In the genomic region with DNA sequence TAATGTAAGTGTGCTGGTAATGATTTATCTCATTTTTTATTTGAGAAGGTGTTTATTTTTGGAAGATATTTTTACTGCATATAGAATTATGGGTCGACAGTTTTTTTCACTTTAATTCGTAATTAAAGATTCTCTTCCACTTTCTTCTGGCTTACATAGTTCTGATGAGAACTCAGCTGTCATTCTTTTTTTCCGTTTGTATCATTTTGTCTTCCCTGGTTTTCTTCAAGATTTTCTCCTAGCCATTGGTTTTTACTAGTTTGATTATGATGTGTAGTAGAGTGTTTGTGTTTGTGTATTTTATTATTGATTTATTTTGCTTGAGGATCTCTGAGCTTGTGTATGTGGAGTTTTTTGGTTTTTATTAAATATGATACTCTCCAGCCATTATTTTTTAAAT, we compare ENCODE assay signal across 1 cellular context.
TF ChIP-seq lines count a peak whose summit lies in the region.

No MANE protein-coding gene starts in this region.

TF ChIP-seq in K562, 482 proteins besides CTCF, POLR2A, EP300 and RAD21:
- TF ChIP-seq CBX3 (IDR thresholded peaks at IDR 0.05; ENCODE audit: borderline replicate concordance in 1 of 2, low read length in 2 of 2) (peak in 1 of 2 experiments; percentile 97; a peak in 2 of 3 replicates), ZNF384 (IDR thresholded peaks at IDR 0.05; ENCODE audit: low read depth, low read length) (no peak), SP2 (IDR thresholded peaks at IDR 0.05; ENCODE audit: extremely low read depth, low read depth, low read length, poor library complexity, severe bottlenecking) (no peak), CEBPB (tag; IDR thresholded peaks at IDR 0.05) (no peak), ZSCAN32 (CRISPR knock-in tag; IDR thresholded peaks at IDR 0.05) (no peak), TRIM28 (IDR thresholded peaks at IDR 0.05) (peak; percentile 96), ETV6 (IDR thresholded peaks at IDR 0.05; ENCODE audit: borderline replicate concordance in 1 of 2, low read depth in 2 of 2, low read length in 1 of 2) (no peak), ETV6 (CRISPR knock-in tag; IDR thresholded peaks at IDR 0.05; ENCODE audit: borderline replicate concordance) (no peak), ZNF699 (CRISPR knock-in tag; IDR thresholded peaks at IDR 0.05; ENCODE audit: insufficient replicate concordance) (no peak), ZNF785 (CRISPR knock-in tag; IDR thresholded peaks at IDR 0.05) (no peak), ZNF830 (CRISPR knock-in tag; IDR thresholded peaks at IDR 0.05) (no peak), ZEB2 (IDR thresholded peaks at IDR 0.05) (peak; percentile 21; the same call in 1 of the 2 replicates), MBD2 (IDR thresholded peaks at IDR 0.05; ENCODE audit: borderline replicate concordance, low read depth) (no peak), FOXM1 (IDR thresholded peaks at IDR 0.05; ENCODE audit: low read depth) (0 out of 2 replicates have a peak, but pooled peaks have one; percentile 25), FOXM1 (CRISPR knock-in tag; IDR thresholded peaks at IDR 0.05; ENCODE audit: low read depth) (no peak), SMARCC2 (IDR thresholded peaks at IDR 0.05; ENCODE audit: low read depth) (no peak), PCBP1 (IDR thresholded peaks at IDR 0.05; ENCODE audit: low read depth, low read length, poor library complexity, severe bottlenecking) (no peak), ZNF217 (CRISPR knock-in tag; IDR thresholded peaks at IDR 0.05) (no peak), CC2D1A (IDR thresholded peaks at IDR 0.05) (peak; percentile 51; the same call in 1 of the 2 replicates), CREB1 (IDR thresholded peaks at IDR 0.05) (no peak), CREB1 (CRISPR knock-in tag; IDR thresholded peaks at IDR 0.05) (no peak), TRIM24 (IDR thresholded peaks at IDR 0.05) (peak; percentile 64 to 75), CBX5 (IDR thresholded peaks at IDR 0.05; ENCODE audit: borderline replicate concordance, low read depth) (peak; percentile 80), ZNF24 (IDR thresholded peaks at IDR 0.05) (peak; percentile 64; the same call in 1 of the 2 replicates), NCOA1 (IDR thresholded peaks at IDR 0.05; ENCODE audit: low read depth) (no peak), FOXK2 (conservative IDR thresholded peaks at IDR 0.05 in 1 of 2, IDR thresholded peaks at IDR 0.05 in 1 of 2; ENCODE audit: low read depth in 2 of 2) (no peak), CXXC5 (CRISPR knock-in tag; IDR thresholded peaks at IDR 0.05) (no peak), SMAD1 (IDR thresholded peaks at IDR 0.05; ENCODE audit: low read depth, low read length, partially characterized antibody) (no peak), SREBF2 (CRISPR knock-in tag; IDR thresholded peaks at IDR 0.05) (no peak), RBBP5 (IDR thresholded peaks at IDR 0.05; ENCODE audit: borderline replicate concordance, insufficient read depth, low read length, poor library complexity, severe bottlenecking) (no peak), MEF2A (IDR thresholded peaks at IDR 0.05; ENCODE audit: control insufficient read depth, low read depth, low read length) (no peak), SRSF1 (IDR thresholded peaks at IDR 0.05; ENCODE audit: low read depth, low read length) (no peak), ARNT (IDR thresholded peaks at IDR 0.05) (peak in 1 of 2 experiments; percentile 46; a peak in 1 of 4 replicates)
- TF ChIP-seq, protein P1, sequence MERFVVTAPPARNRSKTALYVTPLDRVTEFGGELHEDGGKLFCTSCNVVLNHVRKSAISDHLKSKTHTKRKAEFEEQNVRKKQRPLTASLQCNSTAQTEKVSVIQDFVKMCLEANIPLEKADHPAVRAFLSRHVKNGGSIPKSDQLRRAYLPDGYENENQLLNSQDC (CRISPR knock-in tag; IDR thresholded peaks at IDR 0.05): no peak
- TF ChIP-seq, protein P2, sequence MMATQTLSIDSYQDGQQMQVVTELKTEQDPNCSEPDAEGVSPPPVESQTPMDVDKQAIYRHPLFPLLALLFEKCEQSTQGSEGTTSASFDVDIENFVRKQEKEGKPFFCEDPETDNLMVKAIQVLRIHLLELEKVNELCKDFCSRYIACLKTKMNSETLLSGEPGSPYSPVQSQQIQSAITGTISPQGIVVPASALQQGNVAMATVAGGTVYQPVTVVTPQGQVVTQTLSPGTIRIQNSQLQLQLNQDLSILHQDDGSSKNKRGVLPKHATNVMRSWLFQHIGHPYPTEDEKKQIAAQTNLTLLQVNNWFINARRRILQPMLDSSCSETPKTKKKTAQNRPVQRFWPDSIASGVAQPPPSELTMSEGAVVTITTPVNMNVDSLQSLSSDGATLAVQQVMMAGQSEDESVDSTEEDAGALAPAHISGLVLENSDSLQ (IDR thresholded peaks at IDR 0.05): peak; percentile 19; the same call in 1 of the 2 replicates
- TF ChIP-seq, protein P3, sequence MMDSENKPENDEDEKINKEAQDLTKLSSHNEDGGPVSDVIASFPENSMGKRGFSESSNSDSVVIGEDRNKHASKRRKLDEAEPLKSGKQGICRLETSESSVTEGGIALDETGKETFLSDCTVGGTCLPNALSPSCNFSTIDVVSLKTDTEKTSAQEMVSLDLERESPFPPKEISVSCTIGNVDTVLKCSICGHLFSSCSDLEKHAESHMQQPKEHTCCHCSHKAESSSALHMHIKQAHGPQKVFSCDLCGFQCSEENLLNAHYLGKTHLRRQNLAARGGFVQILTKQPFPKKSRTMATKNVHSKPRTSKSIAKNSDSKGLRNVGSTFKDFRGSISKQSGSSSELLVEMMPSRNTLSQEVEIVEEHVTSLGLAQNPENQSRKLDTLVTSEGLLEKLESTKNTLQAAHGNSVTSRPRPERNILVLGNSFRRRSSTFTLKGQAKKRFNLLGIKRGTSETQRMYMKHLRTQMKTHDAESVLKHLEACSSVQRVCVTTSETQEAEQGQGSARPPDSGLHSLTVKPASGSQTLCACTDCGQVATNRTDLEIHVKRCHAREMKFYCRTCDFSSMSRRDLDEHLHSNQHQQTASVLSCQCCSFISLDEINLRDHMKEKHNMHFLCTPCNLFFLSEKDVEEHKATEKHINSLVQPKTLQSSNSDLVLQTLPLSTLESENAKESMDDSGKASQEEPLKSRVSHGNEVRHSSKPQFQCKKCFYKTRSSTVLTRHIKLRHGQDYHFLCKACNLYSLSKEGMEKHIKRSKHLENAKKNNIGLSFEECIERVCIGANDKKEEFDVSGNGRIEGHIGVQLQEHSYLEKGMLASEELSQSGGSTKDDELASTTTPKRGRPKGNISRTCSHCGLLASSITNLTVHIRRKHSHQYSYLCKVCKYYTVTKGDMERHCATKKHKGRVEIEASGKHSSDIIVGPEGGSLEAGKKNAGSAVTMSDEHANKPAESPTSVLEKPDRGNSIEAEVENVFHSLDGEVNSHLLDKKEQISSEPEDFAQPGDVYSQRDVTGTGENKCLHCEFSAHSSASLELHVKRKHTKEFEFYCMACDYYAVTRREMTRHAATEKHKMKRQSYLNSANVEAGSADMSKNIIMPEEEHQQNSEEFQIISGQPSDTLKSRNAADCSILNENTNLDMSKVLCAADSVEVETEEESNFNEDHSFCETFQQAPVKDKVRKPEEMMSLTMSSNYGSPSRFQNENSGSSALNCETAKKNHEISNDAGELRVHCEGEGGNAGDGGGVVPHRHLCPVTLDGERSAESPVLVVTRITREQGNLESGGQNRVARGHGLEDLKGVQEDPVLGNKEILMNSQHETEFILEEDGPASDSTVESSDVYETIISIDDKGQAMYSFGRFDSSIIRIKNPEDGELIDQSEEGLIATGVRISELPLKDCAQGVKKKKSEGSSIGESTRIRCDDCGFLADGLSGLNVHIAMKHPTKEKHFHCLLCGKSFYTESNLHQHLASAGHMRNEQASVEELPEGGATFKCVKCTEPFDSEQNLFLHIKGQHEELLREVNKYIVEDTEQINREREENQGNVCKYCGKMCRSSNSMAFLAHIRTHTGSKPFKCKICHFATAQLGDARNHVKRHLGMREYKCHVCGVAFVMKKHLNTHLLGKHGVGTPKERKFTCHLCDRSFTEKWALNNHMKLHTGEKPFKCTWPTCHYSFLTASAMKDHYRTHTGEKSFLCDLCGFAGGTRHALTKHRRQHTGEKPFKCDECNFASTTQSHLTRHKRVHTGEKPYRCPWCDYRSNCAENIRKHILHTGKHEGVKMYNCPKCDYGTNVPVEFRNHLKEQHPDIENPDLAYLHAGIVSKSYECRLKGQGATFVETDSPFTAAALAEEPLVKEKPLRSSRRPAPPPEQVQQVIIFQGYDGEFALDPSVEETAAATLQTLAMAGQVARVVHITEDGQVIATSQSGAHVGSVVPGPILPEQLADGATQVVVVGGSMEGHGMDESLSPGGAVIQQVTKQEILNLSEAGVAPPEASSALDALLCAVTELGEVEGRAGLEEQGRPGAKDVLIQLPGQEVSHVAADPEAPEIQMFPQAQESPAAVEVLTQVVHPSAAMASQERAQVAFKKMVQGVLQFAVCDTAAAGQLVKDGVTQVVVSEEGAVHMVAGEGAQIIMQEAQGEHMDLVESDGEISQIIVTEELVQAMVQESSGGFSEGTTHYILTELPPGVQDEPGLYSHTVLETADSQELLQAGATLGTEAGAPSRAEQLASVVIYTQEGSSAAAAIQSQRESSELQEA (IDR thresholded peaks at IDR 0.05; ENCODE audit: low read depth): no peak
- TF ChIP-seq, protein P4, sequence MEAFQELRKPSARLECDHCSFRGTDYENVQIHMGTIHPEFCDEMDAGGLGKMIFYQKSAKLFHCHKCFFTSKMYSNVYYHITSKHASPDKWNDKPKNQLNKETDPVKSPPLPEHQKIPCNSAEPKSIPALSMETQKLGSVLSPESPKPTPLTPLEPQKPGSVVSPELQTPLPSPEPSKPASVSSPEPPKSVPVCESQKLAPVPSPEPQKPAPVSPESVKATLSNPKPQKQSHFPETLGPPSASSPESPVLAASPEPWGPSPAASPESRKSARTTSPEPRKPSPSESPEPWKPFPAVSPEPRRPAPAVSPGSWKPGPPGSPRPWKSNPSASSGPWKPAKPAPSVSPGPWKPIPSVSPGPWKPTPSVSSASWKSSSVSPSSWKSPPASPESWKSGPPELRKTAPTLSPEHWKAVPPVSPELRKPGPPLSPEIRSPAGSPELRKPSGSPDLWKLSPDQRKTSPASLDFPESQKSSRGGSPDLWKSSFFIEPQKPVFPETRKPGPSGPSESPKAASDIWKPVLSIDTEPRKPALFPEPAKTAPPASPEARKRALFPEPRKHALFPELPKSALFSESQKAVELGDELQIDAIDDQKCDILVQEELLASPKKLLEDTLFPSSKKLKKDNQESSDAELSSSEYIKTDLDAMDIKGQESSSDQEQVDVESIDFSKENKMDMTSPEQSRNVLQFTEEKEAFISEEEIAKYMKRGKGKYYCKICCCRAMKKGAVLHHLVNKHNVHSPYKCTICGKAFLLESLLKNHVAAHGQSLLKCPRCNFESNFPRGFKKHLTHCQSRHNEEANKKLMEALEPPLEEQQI (IDR thresholded peaks at IDR 0.05): peak; percentile 88
- TF ChIP-seq, protein P5, sequence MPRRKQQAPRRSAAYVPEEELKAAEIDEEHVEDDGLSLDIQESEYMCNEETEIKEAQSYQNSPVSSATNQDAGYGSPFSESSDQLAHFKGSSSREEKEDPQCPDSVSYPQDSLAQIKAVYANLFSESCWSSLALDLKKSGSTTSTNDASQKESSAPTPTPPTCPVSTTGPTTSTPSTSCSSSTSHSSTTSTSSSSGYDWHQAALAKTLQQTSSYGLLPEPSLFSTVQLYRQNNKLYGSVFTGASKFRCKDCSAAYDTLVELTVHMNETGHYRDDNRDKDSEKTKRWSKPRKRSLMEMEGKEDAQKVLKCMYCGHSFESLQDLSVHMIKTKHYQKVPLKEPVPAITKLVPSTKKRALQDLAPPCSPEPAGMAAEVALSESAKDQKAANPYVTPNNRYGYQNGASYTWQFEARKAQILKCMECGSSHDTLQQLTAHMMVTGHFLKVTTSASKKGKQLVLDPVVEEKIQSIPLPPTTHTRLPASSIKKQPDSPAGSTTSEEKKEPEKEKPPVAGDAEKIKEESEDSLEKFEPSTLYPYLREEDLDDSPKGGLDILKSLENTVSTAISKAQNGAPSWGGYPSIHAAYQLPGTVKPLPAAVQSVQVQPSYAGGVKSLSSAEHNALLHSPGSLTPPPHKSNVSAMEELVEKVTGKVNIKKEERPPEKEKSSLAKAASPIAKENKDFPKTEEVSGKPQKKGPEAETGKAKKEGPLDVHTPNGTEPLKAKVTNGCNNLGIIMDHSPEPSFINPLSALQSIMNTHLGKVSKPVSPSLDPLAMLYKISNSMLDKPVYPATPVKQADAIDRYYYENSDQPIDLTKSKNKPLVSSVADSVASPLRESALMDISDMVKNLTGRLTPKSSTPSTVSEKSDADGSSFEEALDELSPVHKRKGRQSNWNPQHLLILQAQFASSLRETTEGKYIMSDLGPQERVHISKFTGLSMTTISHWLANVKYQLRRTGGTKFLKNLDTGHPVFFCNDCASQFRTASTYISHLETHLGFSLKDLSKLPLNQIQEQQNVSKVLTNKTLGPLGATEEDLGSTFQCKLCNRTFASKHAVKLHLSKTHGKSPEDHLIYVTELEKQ (CRISPR knock-in tag; IDR thresholded peaks at IDR 0.05): no peak
- TF ChIP-seq, protein P6, sequence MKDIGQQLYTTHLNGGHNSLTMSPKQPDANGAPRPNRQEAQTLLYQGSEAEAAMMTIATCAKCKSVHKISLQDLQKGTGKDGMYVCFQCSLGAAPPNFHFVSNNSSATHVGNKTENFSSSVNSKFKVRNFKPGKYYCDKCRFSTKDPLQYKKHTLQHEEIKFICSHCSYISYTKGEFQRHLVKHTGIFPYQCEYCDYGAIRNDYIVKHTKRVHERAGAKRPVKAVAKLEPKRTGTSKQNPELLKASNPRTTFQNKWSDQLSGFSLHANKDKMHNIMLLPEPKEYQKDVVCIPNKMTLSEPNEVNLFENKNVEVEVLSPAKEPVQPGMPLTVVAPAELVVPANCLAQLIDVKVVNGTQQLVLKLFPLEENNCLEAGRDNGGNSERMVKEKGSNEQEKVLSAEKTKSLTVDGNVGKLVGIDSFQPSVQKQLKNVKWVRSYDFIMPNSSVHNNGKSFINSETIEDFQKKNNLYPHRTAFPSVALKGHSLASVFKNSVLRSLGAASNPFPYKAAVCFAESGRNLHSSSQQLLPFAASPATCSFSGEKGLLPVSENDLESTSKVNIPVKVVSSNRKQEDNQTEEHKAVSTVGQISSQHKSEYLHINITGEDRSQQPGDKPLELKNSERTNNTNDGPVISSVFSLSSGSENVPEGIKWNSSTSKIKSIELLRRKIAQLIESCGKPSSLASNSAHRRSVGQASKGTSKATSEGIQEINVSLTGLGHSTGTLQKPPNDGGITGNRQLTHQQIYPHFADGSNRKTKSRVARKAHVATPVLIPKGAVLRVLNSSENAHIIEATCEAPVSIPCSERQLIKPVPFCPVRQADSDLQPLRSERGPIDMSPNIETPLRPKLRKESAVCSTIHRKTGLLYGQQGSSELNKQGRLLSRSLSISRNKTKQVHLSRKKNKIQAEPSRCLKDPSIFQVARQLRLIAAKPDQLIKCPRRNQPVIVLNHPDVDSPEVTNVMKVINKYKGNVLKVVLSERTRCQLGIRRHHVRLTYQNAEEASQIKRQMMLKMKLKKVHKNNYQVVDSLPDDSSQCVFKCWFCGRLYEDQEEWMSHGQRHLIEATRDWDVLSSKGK (CRISPR knock-in tag; IDR thresholded peaks at IDR 0.05): no peak
- TF ChIP-seq, protein P7, sequence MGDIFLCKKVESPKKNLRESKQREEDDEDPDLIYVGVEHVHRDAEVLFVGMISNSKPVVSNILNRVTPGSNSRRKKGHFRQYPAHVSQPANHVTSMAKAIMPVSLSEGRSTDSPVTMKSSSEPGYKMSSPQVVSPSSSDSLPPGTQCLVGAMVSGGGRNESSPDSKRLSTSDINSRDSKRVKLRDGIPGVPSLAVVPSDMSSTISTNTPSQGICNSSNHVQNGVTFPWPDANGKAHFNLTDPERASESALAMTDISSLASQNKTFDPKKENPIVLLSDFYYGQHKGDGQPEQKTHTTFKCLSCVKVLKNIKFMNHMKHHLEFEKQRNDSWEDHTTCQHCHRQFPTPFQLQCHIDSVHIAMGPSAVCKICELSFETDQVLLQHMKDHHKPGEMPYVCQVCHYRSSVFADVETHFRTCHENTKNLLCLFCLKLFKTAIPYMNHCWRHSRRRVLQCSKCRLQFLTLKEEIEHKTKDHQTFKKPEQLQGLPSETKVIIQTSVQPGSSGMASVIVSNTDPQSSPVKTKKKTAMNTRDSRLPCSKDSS (IDR thresholded peaks at IDR 0.05; ENCODE audit: low read depth, partially characterized antibody): peak; percentile 68
TF ChIP-seq in K562: peak in this region for 12.
